20 cellular contexts compared by ENCODE assay signal in genomic region chr3:45574067-45574494, GRCh38. TPM values are rescaled to one million over a fixed set of nuclear protein-coding genes. Genes with fewer than 3 reads are reported as not detected.
DNase-seq lines count a peak whose midpoint lies in the region; FAIRE-seq and TF ChIP-seq lines count a peak whose summit lies in the region.
"Had no signal": no experiment of that assay in that cellular context is flagged by ENCODE, and none has a peak within 500 bp of the region (broad histone marks: within the 10 kb centered on the region; RNA-seq: fewer than 3 reads in every experiment).

No MANE protein-coding gene starts in this region.

- H3K9me3 ChIP-seq in H9 (ENCODE audit: control insufficient read depth, low read depth, low read length) (peaks cover 8% of the 10 kb centered on the region), H1 (ENCODE audit: insufficient read depth in 2 of 2, low read depth in 1 of 2, low read length in 1 of 2) (peaks cover 0 to 12% of the 10 kb centered on the region in 2 experiments; a peak in 1 of 4 replicates), testis (no peaks in the 10 kb centered on the region)
- H3K9me3 ChIP-seq: MG63 had no signal

- DNase-seq in H9 (no peak), OCI-M2 (lab: John Stamatoyannopoulos, UW; ENCODE audit: unreplicated experiment) (peak; percentile 79), H1 (ENCODE audit: low read depth in 1 of 2, low spot score in 2 of 2) (no peak), testis (peak; percentile 76), endothelial cell (ENCODE audit: low spot score) (no peak), ureter (ENCODE audit: low spot score) (no peak)
- no peak for DNase-seq in activated CD4-positive, alpha-beta T cell treated with anti-CD3 and anti-CD28 coated beads, Interleukin-2, amount 50 U/mL, for 1 hour
- DNase-seq: CD8-positive, alpha-beta T cell; DMS79 treated with DMSO at 0.1 percent for 48 hours; H7; Kasumi-1; MG63; NCI-H1092; NCI-H1436 treated with DMSO at 0.1 percent for 48 hours; NCI-H2029 treated with DMSO at 0.1 percent for 48 hours; NCI-H446 treated with DMSO at 0.1 percent for 48 hours; NCI-H69; PC-3 had no signal

- H3K79me1 ChIP-seq in H9 (ENCODE audit: insufficient read depth, low read depth, low read length, poor library complexity, severe bottlenecking) (no peaks in the 10 kb centered on the region), H1 (ENCODE audit: low read depth, low read length) (no peaks in the 10 kb centered on the region)

- H4K20me1 ChIP-seq in H9 (ENCODE audit: control insufficient read depth, insufficient read depth, insufficient read length) (no peaks in the 10 kb centered on the region), H1 (replicated peaks in 1 of 2; ENCODE audit: control insufficient read depth in 1 of 2, insufficient read depth in 2 of 2, low read length in 2 of 2) (no peaks in the 10 kb centered on the region)
- H4K20me1 ChIP-seq: BLaER1 treated with 17β-estradiol and CSF1 and Interleukin-3, amounts not matched to agents 10 nM and 100 nM had no signal

- intact Hi-C loops in testis (cut with DNase I; ENCODE audit: low total_unique reads), result no loop called here

- H3T11ph ChIP-seq in H9 (ENCODE audit: low read length), result no peak overlapping the region

- H4K91ac ChIP-seq in H9 (ENCODE audit: insufficient read length, low read depth, low read length) (no peak overlapping the region), H1 (replicated peaks; ENCODE audit: insufficient read length, low read length) (no peak overlapping the region)

- H2BK120ac ChIP-seq in H9 (ENCODE audit: low read depth, low read length, poor library complexity, severe bottlenecking) (no peak overlapping the region), H1 (replicated peaks; ENCODE audit: low read depth, low read length) (no peak overlapping the region)

- H3K4me1 Mint-ChIP-seq in H9, result peaks cover 57 to 59% of the 10 kb centered on the region in 2 experiments
- H3K4me1 Mint-ChIP-seq in endothelial cell (ENCODE audit: unreplicated experiment), result no peaks in the 10 kb centered on the region

- POLR2A ChIA-PET in H1 (lab: Charles Lee; ENCODE audit: partially characterized antibody), result no interaction called here

- peaks cover 20% of the 10 kb centered on the region for H3K4me1 ChIP-seq in H9 (ENCODE audit: insufficient read depth, low read length)
- H3K4me1 ChIP-seq in H1 (replicated peaks in 1 of 4; ENCODE audit: control insufficient read depth in 3 of 4, insufficient read depth in 4 of 4, low read length in 3 of 4), result peaks cover 5 to 31% (median 17%) of the 10 kb centered on the region in 4 experiments; a peak in 6 of 7 replicates
- H3K4me1 ChIP-seq in testis, result peaks cover 15% of the 10 kb centered on the region

- no peak for TF ChIP-seq EP300 in H1 (IDR thresholded peaks at IDR 0.05; ENCODE audit: borderline replicate concordance in 1 of 2, low read depth in 2 of 2, low read length in 2 of 2)

- no peak for TF ChIP-seq CTCF in H9 (conservative IDR thresholded peaks at IDR 0.05)
- no peak for TF ChIP-seq CTCF in H1 (IDR thresholded peaks at IDR 0.05; ENCODE audit: control extremely low read depth in 1 of 3, insufficient read depth in 1 of 3, low read depth in 1 of 3, low read length in 3 of 3)
- no peak for TF ChIP-seq CTCF in testis (IDR thresholded peaks at IDR 0.05)
- TF ChIP-seq CTCF in endothelial cell (IDR thresholded peaks at IDR 0.05; ENCODE audit: unreplicated experiment), result no peak

- no peak overlapping the region for H2BK15ac ChIP-seq in H9 (ENCODE audit: low read depth, low read length)
- H2BK15ac ChIP-seq in H1 (ENCODE audit: low read length), result no peak overlapping the region; the same call in 1 of the 2 replicates

- no peak overlapping the region for H3K4me3 Mint-ChIP-seq in H9
- no peak overlapping the region for H3K4me3 Mint-ChIP-seq in endothelial cell (ENCODE audit: unreplicated experiment)
- H3K4me3 Mint-ChIP-seq: CD8-positive, alpha-beta T cell had no signal

- no peak for TF ChIP-seq POLR2A in H1 (IDR thresholded peaks at IDR 0.05; ENCODE audit: control extremely low read depth in 1 of 2, low read depth in 2 of 2, low read length in 2 of 2)
- no peak for TF ChIP-seq POLR2A in testis (IDR thresholded peaks at IDR 0.05)

- FAIRE-seq in H1 (lab: Jason Lieb, UNC), result no peak
- FAIRE-seq: D721Med had no signal

- H2AFZ ChIP-seq in H9 (ENCODE audit: low read length), result no peak overlapping the region
- no peak overlapping the region for H2AFZ ChIP-seq in H1 (ENCODE audit: low read length)

- H3K4me3 ChIP-seq in H1 (ENCODE audit: extremely low read depth in 1 of 4, insufficient read depth in 2 of 4, low read depth in 3 of 4, low read length in 4 of 4) (no peak overlapping the region), testis (no peak overlapping the region)
- H3K4me3 ChIP-seq: BLaER1 treated with 17β-estradiol and CSF1 and Interleukin-3, amounts not matched to agents 10 nM and 100 nM; MG63 had no signal

- H3K27ac Mint-ChIP-seq in H9 (peak overlapping the region in 2 of 3 experiments; percentile 14 to 82; a peak in 2 of 7 replicates), endothelial cell (ENCODE audit: unreplicated experiment) (no peak overlapping the region)
- H3K27ac Mint-ChIP-seq: CD8-positive, alpha-beta T cell had no signal

- no peak overlapping the region for H3K23ac ChIP-seq in H9 (ENCODE audit: insufficient read length, low read depth, low read length)
- H3K23ac ChIP-seq in H1 (ENCODE audit: insufficient read length), result no peak overlapping the region

- CTCF ChIA-PET in H1 (lab: Charles Lee; ENCODE audit: partially characterized antibody), result no interaction called here

- H4K5ac ChIP-seq in H9 (ENCODE audit: insufficient read length, low read depth, low read length) (no peak overlapping the region), H1 (ENCODE audit: insufficient read length, low read depth, low read length) (no peak overlapping the region)

- H3K27ac ChIP-seq in H9 (ENCODE audit: insufficient read length, low read depth, low read length) (no peak overlapping the region), H1 (ENCODE audit: low read depth, low read length) (no peak overlapping the region), testis (peak overlapping the region; percentile 26 to 57)
- H3K27ac ChIP-seq: BLaER1 treated with 17β-estradiol and CSF1 and Interleukin-3, amounts not matched to agents 10 nM and 100 nM had no signal

- no peak overlapping the region for H2BK12ac ChIP-seq in H9 (ENCODE audit: insufficient read length, low read depth, low read length)
- peak overlapping the region; percentile 70; the same call in 1 of the 2 replicates for H2BK12ac ChIP-seq in H1 (ENCODE audit: low read depth, low read length)

- H3K36me3 ChIP-seq in H1 (ENCODE audit: control insufficient read depth in 2 of 4, insufficient read depth in 4 of 4, low read length in 3 of 4), result no peaks in the 10 kb centered on the region; a peak in 1 of 8 replicates
- no peaks in the 10 kb centered on the region for H3K36me3 ChIP-seq in testis (ENCODE audit: low read depth, missing control alignments)
- H3K36me3 ChIP-seq: BLaER1 treated with 17β-estradiol and CSF1 and Interleukin-3, amounts not matched to agents 10 nM and 100 nM; MG63 had no signal

- no CpG with 5 or more reads among the region's 7 CpGs for WGBS in H9 (ENCODE audit: extremely low coverage, insufficient read length, low lambda C conversion rate)
- WGBS in H1 (ENCODE audit: extremely low coverage in 1 of 2, insufficient coverage in 1 of 2, insufficient read length in 1 of 2, insufficient replicate concordance in 2 of 2, low coverage in 1 of 2, low lambda C conversion rate in 2 of 2, missing lambda C conversion rate in 1 of 2), 2 experiments, result 93% methylated on average over 7 of the region's 7 CpGs; no CpG with 5 or more reads in 1 of the 2 experiments
- WGBS in testis, 2 donors, result 48 to 65% methylated on average over 7 of the region's 7 CpGs

- no peaks in the 10 kb centered on the region; the same call in none of the 2 replicates for H3K27me3 Mint-ChIP-seq in H9 (ENCODE audit: low read depth)
- H3K27me3 Mint-ChIP-seq in endothelial cell (ENCODE audit: unreplicated experiment), result no peaks in the 10 kb centered on the region

- H3K18ac ChIP-seq in H9 (ENCODE audit: insufficient read length, low read depth, low read length), result no peak overlapping the region
- no peak overlapping the region for H3K18ac ChIP-seq in H1 (ENCODE audit: extremely low read depth, low read length)

- H2BK20ac ChIP-seq in H9 (ENCODE audit: low read depth, low read length, poor library complexity, severe bottlenecking), result no peak overlapping the region
- peak overlapping the region; percentile 77; the same call in 1 of the 2 replicates for H2BK20ac ChIP-seq in H1 (ENCODE audit: low read length)

- no peak overlapping the region for H2BK5ac ChIP-seq in H9 (ENCODE audit: insufficient read length, low read length)
- H2BK5ac ChIP-seq in H1 (ENCODE audit: low read depth, low read length), result peak overlapping the region; percentile 96; the same call in 1 of the 2 replicates

- H3K14ac ChIP-seq in H9 (ENCODE audit: insufficient read depth, low read length) (no peak overlapping the region), H1 (ENCODE audit: insufficient read length) (no peak overlapping the region)

- H3K27me3 ChIP-seq in H9 (ENCODE audit: insufficient read depth, low read length), result no peaks in the 10 kb centered on the region
- H3K27me3 ChIP-seq in H1 (replicated peaks in 1 of 4; ENCODE audit: control insufficient read depth in 3 of 4, extremely low read depth in 1 of 4, insufficient read depth in 3 of 4, low read length in 3 of 4), result no peaks in the 10 kb centered on the region
- H3K27me3 ChIP-seq in testis, result no peaks in the 10 kb centered on the region
- H3K27me3 ChIP-seq: BLaER1 treated with 17β-estradiol and CSF1 and Interleukin-3, amounts not matched to agents 10 nM and 100 nM; MG63 had no signal

- H3K79me2 ChIP-seq in H9 (ENCODE audit: insufficient read depth, low read length) (no peaks in the 10 kb centered on the region), H1 (ENCODE audit: control insufficient read depth in 1 of 2, insufficient read depth in 2 of 2, low read length in 2 of 2) (no peaks in the 10 kb centered on the region)

- peaks cover 14% of the 10 kb centered on the region in 2 experiments for H3K9me3 Mint-ChIP-seq in H9
- no peaks in the 10 kb centered on the region for H3K9me3 Mint-ChIP-seq in endothelial cell (ENCODE audit: unreplicated experiment)
- H3K9me3 Mint-ChIP-seq: CD8-positive, alpha-beta T cell had no signal

- no peak overlapping the region for H3K4me2 ChIP-seq in H9 (ENCODE audit: insufficient read depth, insufficient read length, low read length)
- no peak overlapping the region for H3K4me2 ChIP-seq in H1 (ENCODE audit: insufficient read depth in 1 of 2, low read depth in 2 of 2, low read length in 2 of 2)
- H3K4me2 ChIP-seq: BLaER1 treated with 17β-estradiol and CSF1 and Interleukin-3, amounts not matched to agents 10 nM and 100 nM had no signal

- H3K56ac ChIP-seq in H9 (ENCODE audit: insufficient read length, low read depth, low read length) (no peak overlapping the region), H1 (replicated peaks; ENCODE audit: insufficient read length, low read depth, low read length) (no peak overlapping the region)

- TF ChIP-seq RAD21 in H1 (IDR thresholded peaks at IDR 0.05 in 1 of 2, conservative IDR thresholded peaks at IDR 0.05 in 1 of 2; ENCODE audit: low read depth in 2 of 2, low read length in 2 of 2), result no peak

- H3K36me3 Mint-ChIP-seq in H9 (ENCODE audit: insufficient read depth in 1 of 3, low read depth in 3 of 3) (peaks cover 12 to 18% (median 13%) of the 10 kb centered on the region in 3 experiments), endothelial cell (ENCODE audit: low read depth, unreplicated experiment) (peaks cover 11% of the 10 kb centered on the region)
- H3K36me3 Mint-ChIP-seq: CD8-positive, alpha-beta T cell had no signal

- no peak overlapping the region for H2AK5ac ChIP-seq in H9 (ENCODE audit: insufficient read length, low read length)
- no peak overlapping the region for H2AK5ac ChIP-seq in H1 (ENCODE audit: low read depth, low read length)

- no peak overlapping the region for H3K4ac ChIP-seq in H9 (ENCODE audit: low read depth, low read length)
- no peak overlapping the region for H3K4ac ChIP-seq in H1 (replicated peaks; ENCODE audit: insufficient read length, low read depth, low read length)

- H3K9ac ChIP-seq in H9 (ENCODE audit: extremely low read depth, insufficient read length, low read length) (no peak overlapping the region), H1 (replicated peaks in 1 of 4; ENCODE audit: extremely low read depth in 1 of 4, low read depth in 3 of 4, low read length in 3 of 4) (no peak overlapping the region)
- H3K9ac ChIP-seq: BLaER1 treated with 17β-estradiol and CSF1 and Interleukin-3, amounts not matched to agents 10 nM and 100 nM had no signal

- H4K8ac ChIP-seq in H9 (replicated peaks; ENCODE audit: insufficient read length, low read depth, low read length) (no peak overlapping the region), H1 (ENCODE audit: extremely low read depth, insufficient read depth, low read length) (no peak overlapping the region)

- no peaks in the 10 kb centered on the region for H3K23me2 ChIP-seq in H9 (ENCODE audit: insufficient read length, low read depth, low read length, poor library complexity, severe bottlenecking)
- H3K23me2 ChIP-seq in H1 (ENCODE audit: low read depth, low read length), result no peaks in the 10 kb centered on the region

RNA-seq across cellular contexts. Expression of gene LIMD1, which starts 20.5 kb away (rescaled TPM):
- total RNA-seq in H9 (2021) (34.6 and 34.8 TPM in 2 replicates), testis (10 to 100 TPM; 22.9 to 38.4 TPM), endothelial cell (ENCODE audit: unreplicated experiment) (56.1 TPM), ureter (62.5 TPM)
- 29.7 and 33.6 TPM in 2 replicates for total RNA-seq in H1 (2021; fragmentation: NEBNext Ultra II Directional; extraction: Animal tissue kit (Norgen Biotek cat#: 25700))
- polyA plus RNA-seq in H1 (2011; rRNA removed) (11.4 and 13.5 TPM in 2 replicates), testis (ENCODE audit: insufficient read depth, low read depth, low replicate concordance) (9.7 TPM)
- 12.3 TPM for polyA plus RNA-seq in H1 (2011; cell fraction: cytosol; rRNA removed)
- polyA plus RNA-seq in H1 (2011; cell fraction: nucleus; rRNA removed), result 28.9 TPM
- polyA plus RNA-seq in H1 (2012, experiment 1 of 2), result 11.8 to 21.0 TPM (median 15.1 TPM) in 4 replicates
- 6.2 TPM for polyA plus RNA-seq in H1 (2012, experiment 2 of 2)
- 9.1 TPM for polyA plus RNA-seq in H1 (2013, experiment 1 of 2)
- polyA plus RNA-seq in H1 (2013, experiment 2 of 2), result 8.6 TPM
- 59.1 and 59.3 TPM in 2 replicates for polyA minus RNA-seq in H1 (2011; rRNA and poly(A)+ RNA removed)
- 23.7 TPM for polyA minus RNA-seq in H1 (2011; cell fraction: cytosol; rRNA and poly(A)+ RNA removed)
- 26.6 TPM for polyA minus RNA-seq in H1 (2011; cell fraction: nucleus; rRNA and poly(A)+ RNA removed)

Comparison
In these comparisons a context has a peak if more than half of its experiments do, and no peak if none do; other contexts are left out.
1. DNase-seq: peak in OCI-M2 (single experiment) and testis (single experiment); none in H9 (single experiment), H1 (0 of 2), activated CD4-positive, alpha-beta T cell treated with anti-CD3 and anti-CD28 coated beads, Interleukin-2, amount 50 U/mL, for 1 hour (single experiment), endothelial cell (single experiment) and ureter (single experiment).
2. H3K27ac ChIP-seq: peak in testis (2 of 2); none in H9 (single experiment) and H1 (single experiment).